In genomic region chr14:61458766-61459165, GRCh38 we compare ENCODE assay signal across 25 cellular contexts.
DNase-seq lines count a peak whose midpoint lies in the region; ATAC-seq and TF ChIP-seq lines count a peak whose summit lies in the region.
"Had no signal": no experiment of that assay in that cellular context is flagged by ENCODE, and none has a peak within 500 bp of the region (broad histone marks: within the 10 kb centered on the region; RNA-seq: fewer than 3 reads in every experiment).

No MANE protein-coding gene starts in this region.

- peak overlapping the region; percentile 11 for H3K4me2 ChIP-seq in OCI-LY3 (ENCODE audit: low read length)
- H3K4me2 ChIP-seq: hepatocyte had no signal

- H3K9me3 ChIP-seq in OCI-LY3 (ENCODE audit: insufficient read depth, low read length), result no peaks in the 10 kb centered on the region
- H3K9me3 ChIP-seq: BE2C, body of pancreas, gastroesophageal sphincter, spleen, suprapubic skin had no signal

- no peaks in the 10 kb centered on the region for H4K20me1 ChIP-seq in OCI-LY3 (ENCODE audit: insufficient read depth, low read length)

- no peak overlapping the region for H3K4me3 Mint-ChIP-seq in activated T-cell treated with anti-CD3 and anti-CD28 coated beads, Interleukin-2, amount 50 U/mL, for 72 hours
- no peak overlapping the region for H3K4me3 Mint-ChIP-seq in activated T-cell treated with anti-CD3 and anti-CD28 coated beads, Interleukin-2, amount 50 U/mL, for 4 hours
- peak overlapping the region in 1 of 10 donors; percentile 52 for H3K4me3 Mint-ChIP-seq in naive thymus-derived CD8-positive, alpha-beta T cell

- POLR2A ChIA-PET in naive thymus-derived CD8-positive, alpha-beta T cell (lab: Charles Lee), result no interaction called here

- peaks cover 2% of the 10 kb centered on the region in 2 donors for H3K9me3 Mint-ChIP-seq in activated T-cell treated with anti-CD3 and anti-CD28 coated beads, Interleukin-2, amount 50 U/mL, for 72 hours
- H3K9me3 Mint-ChIP-seq in activated T-cell treated with anti-CD3 and anti-CD28 coated beads, Interleukin-2, amount 50 U/mL, for 4 hours, result peaks cover 3% of the 10 kb centered on the region
- H3K9me3 Mint-ChIP-seq in activated naive CD4-positive, alpha-beta T cell treated with anti-CD3 and anti-CD28 coated beads, Interleukin-2, amount 50 U/mL, for 72 hours, result peaks cover 0 to 3% of the 10 kb centered on the region in 2 donors
- peaks cover 0 to 9% (median 0%) of the 10 kb centered on the region in 9 donors for H3K9me3 Mint-ChIP-seq in naive thymus-derived CD8-positive, alpha-beta T cell

- peaks cover 37 to 63% of the 10 kb centered on the region in 2 donors for H3K36me3 Mint-ChIP-seq in activated T-cell treated with anti-CD3 and anti-CD28 coated beads, Interleukin-2, amount 50 U/mL, for 72 hours (ENCODE audit: insufficient read depth in 2 of 2)
- H3K36me3 Mint-ChIP-seq in activated T-cell treated with anti-CD3 and anti-CD28 coated beads, Interleukin-2, amount 50 U/mL, for 4 hours (ENCODE audit: insufficient read depth), result peaks cover 63% of the 10 kb centered on the region
- peaks cover 59 to 62% of the 10 kb centered on the region in 2 donors for H3K36me3 Mint-ChIP-seq in activated naive CD4-positive, alpha-beta T cell treated with anti-CD3 and anti-CD28 coated beads, Interleukin-2, amount 50 U/mL, for 72 hours
- peaks cover 25 to 96% (median 62%) of the 10 kb centered on the region in 3 donors for H3K36me3 Mint-ChIP-seq in naive thymus-derived CD8-positive, alpha-beta T cell

- TF ChIP-seq CTCF in OCI-LY3 (IDR thresholded peaks at IDR 0.05; ENCODE audit: low read depth, low read length), result no peak

- DNase-seq in activated T-cell treated with anti-CD3 and anti-CD28 coated beads, Interleukin-2, amount 50 U/mL, for 72 hours, result no peak
- DNase-seq in activated T-cell treated with anti-CD3 and anti-CD28 coated beads, Interleukin-2, amount 50 U/mL, for 4 hours, result no peak
- DNase-seq in activated naive CD4-positive, alpha-beta T cell treated with anti-CD3 and anti-CD28 coated beads, Interleukin-2, amount 50 U/mL, for 72 hours (ENCODE audit: low spot score in 2 of 2), result no peak
- DNase-seq in naive thymus-derived CD8-positive, alpha-beta T cell, result no peak
- DNase-seq in amygdala (lab: John Stamatoyannopoulos, UW) (no peak), NCI-H524 treated with DMSO at 0.1 percent for 48 hours (lab: John Stamatoyannopoulos, UW) (no peak)
- DNase-seq: ACHN, activated T-cell treated with anti-CD3 and anti-CD28 coated beads for 4 hours, BE2C, body of pancreas, cerebellar nuclear complex, dorsolateral prefrontal cortex, left cardiac atrium, NCI-H2081, NCI-H226, NCI-H82, posterior cingulate gyrus, right cardiac atrium, spleen had no signal

- peak overlapping the region; percentile 26 for H3K27ac Mint-ChIP-seq in activated T-cell treated with anti-CD3 and anti-CD28 coated beads, Interleukin-2, amount 50 U/mL, for 72 hours
- H3K27ac Mint-ChIP-seq in activated naive CD4-positive, alpha-beta T cell treated with anti-CD3 and anti-CD28 coated beads, Interleukin-2, amount 50 U/mL, for 72 hours, result peak overlapping the region; percentile 87 to 95
- H3K27ac Mint-ChIP-seq in naive thymus-derived CD8-positive, alpha-beta T cell, result peak overlapping the region in 9 of 10 donors; percentile 41 to 88 (median 82)

- peaks cover 79% of the 10 kb centered on the region for H3K4me1 Mint-ChIP-seq in activated T-cell treated with anti-CD3 and anti-CD28 coated beads, Interleukin-2, amount 50 U/mL, for 72 hours (ENCODE audit: low read depth)
- H3K4me1 Mint-ChIP-seq in activated T-cell treated with anti-CD3 and anti-CD28 coated beads, Interleukin-2, amount 50 U/mL, for 4 hours (ENCODE audit: low read depth), result peaks cover 78% of the 10 kb centered on the region
- peaks cover 35 to 84% (median 78%) of the 10 kb centered on the region in 4 donors for H3K4me1 Mint-ChIP-seq in naive thymus-derived CD8-positive, alpha-beta T cell

- no peak for ATAC-seq in activated T-cell treated with anti-CD3 and anti-CD28 coated beads, Interleukin-2, amount 50 U/mL, for 72 hours (replicated peaks in 1 of 2)
- no peak for ATAC-seq in activated T-cell treated with anti-CD3 and anti-CD28 coated beads, Interleukin-2, amount 50 U/mL, for 4 hours
- no peak for ATAC-seq in activated naive CD4-positive, alpha-beta T cell treated with anti-CD3 and anti-CD28 coated beads, Interleukin-2, amount 50 U/mL, for 72 hours
- ATAC-seq in naive thymus-derived CD8-positive, alpha-beta T cell, result no peak
- no peak for ATAC-seq in HG03045 (IDR thresholded peaks at IDR 0.05; ENCODE audit: unreplicated experiment)
- ATAC-seq: body of pancreas, gastroesophageal sphincter, K562, left cardiac atrium, right cardiac atrium had no signal

- H3K9ac ChIP-seq in OCI-LY3 (ENCODE audit: low read length), result no peak overlapping the region

- peaks cover 19% of the 10 kb centered on the region for H3K4me1 ChIP-seq in OCI-LY3 (ENCODE audit: low read length)
- H3K4me1 ChIP-seq: suprapubic skin had no signal

- 0 out of 2 replicates have a peak, but pooled peaks cover 5% of the 10 kb centered on the region for H3K27me3 ChIP-seq in OCI-LY3 (ENCODE audit: low read depth, low read length)
- H3K27me3 ChIP-seq: BE2C, body of pancreas, hepatocyte, spleen, suprapubic skin had no signal

- no peaks in the 10 kb centered on the region for H3K79me2 ChIP-seq in OCI-LY3 (ENCODE audit: low read length)
- H3K79me2 ChIP-seq: hepatocyte had no signal

- H3K4me3 ChIP-seq in OCI-LY3 (ENCODE audit: low read length), result no peak overlapping the region
- H3K4me3 ChIP-seq: body of pancreas, dorsolateral prefrontal cortex, gastroesophageal sphincter, hepatocyte, K562, spleen, suprapubic skin had no signal

- peak overlapping the region; percentile 83 for H2AFZ ChIP-seq in OCI-LY3 (ENCODE audit: low read depth, low read length)
- H2AFZ ChIP-seq: hepatocyte had no signal

- no peak overlapping the region for H3K27ac ChIP-seq in OCI-LY3 (ENCODE audit: low read length)
- H3K27ac ChIP-seq: body of pancreas, dorsolateral prefrontal cortex, gastroesophageal sphincter, hepatocyte, suprapubic skin had no signal

- no peaks in the 10 kb centered on the region for H3K36me3 ChIP-seq in OCI-LY3 (replicated peaks; ENCODE audit: low read depth, low read length)
- H3K36me3 ChIP-seq: BE2C had no signal

- no peaks in the 10 kb centered on the region for H3K27me3 Mint-ChIP-seq in activated T-cell treated with anti-CD3 and anti-CD28 coated beads, Interleukin-2, amount 50 U/mL, for 72 hours (ENCODE audit: low read depth)
- no peaks in the 10 kb centered on the region for H3K27me3 Mint-ChIP-seq in activated T-cell treated with anti-CD3 and anti-CD28 coated beads, Interleukin-2, amount 50 U/mL, for 4 hours (ENCODE audit: low read depth)
- no peaks in the 10 kb centered on the region for H3K27me3 Mint-ChIP-seq in naive thymus-derived CD8-positive, alpha-beta T cell

Comparison
In these comparisons a context has a peak if more than half of its experiments do, and no peak if none do; other contexts are left out.
1. H3K27ac Mint-ChIP-seq: peak in every context shown above with its lines; median percentile 91 in activated naive CD4-positive, alpha-beta T cell treated with anti-CD3 and anti-CD28 coated beads, Interleukin-2, amount 50 U/mL, for 72 hours; 82 in naive thymus-derived CD8-positive, alpha-beta T cell; 26 in activated T-cell treated with anti-CD3 and anti-CD28 coated beads, Interleukin-2, amount 50 U/mL, for 72 hours.